Comparison of ENCODE assay signal across 2 cellular contexts in the genomic region with DNA sequence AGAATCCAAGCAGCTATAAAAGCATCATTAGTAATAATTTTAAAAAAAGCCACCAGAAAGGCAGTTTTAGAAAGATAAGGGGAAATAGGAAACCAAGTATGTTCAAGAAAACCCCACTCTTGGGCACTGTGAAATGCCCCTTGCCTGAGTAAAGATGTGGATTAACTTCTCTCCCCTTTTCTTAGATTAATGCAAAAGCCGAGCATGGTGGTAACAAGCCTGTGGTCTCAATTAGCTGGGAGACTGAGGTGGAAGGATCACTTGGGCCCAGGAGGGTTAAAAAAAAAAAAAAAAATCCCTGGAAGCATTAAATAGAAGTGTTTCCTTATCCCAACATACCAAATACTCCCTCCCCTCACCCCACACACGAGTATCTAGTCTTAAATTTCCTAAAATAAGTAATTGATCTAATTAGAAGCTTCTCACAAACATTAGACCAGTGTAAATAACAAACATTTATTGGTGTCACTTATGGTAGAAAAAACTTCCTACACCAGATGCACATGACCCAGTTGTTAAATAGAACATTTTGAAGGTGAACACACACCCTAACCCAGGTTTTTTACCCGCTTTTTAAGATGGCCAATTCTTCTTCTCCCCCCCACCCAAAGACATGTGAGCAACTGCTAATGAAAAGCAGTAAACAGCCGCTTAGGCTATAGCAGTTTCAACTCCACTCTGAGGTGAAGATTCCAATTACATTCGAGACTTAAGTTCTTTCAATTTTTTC.
TF ChIP-seq lines count a peak whose summit lies in the region.

No MANE protein-coding gene starts in this region.

TF ChIP-seq in GM23338, 12 proteins besides CTCF, POLR2A, EP300 and RAD21:
- TF ChIP-seq, protein P1, sequence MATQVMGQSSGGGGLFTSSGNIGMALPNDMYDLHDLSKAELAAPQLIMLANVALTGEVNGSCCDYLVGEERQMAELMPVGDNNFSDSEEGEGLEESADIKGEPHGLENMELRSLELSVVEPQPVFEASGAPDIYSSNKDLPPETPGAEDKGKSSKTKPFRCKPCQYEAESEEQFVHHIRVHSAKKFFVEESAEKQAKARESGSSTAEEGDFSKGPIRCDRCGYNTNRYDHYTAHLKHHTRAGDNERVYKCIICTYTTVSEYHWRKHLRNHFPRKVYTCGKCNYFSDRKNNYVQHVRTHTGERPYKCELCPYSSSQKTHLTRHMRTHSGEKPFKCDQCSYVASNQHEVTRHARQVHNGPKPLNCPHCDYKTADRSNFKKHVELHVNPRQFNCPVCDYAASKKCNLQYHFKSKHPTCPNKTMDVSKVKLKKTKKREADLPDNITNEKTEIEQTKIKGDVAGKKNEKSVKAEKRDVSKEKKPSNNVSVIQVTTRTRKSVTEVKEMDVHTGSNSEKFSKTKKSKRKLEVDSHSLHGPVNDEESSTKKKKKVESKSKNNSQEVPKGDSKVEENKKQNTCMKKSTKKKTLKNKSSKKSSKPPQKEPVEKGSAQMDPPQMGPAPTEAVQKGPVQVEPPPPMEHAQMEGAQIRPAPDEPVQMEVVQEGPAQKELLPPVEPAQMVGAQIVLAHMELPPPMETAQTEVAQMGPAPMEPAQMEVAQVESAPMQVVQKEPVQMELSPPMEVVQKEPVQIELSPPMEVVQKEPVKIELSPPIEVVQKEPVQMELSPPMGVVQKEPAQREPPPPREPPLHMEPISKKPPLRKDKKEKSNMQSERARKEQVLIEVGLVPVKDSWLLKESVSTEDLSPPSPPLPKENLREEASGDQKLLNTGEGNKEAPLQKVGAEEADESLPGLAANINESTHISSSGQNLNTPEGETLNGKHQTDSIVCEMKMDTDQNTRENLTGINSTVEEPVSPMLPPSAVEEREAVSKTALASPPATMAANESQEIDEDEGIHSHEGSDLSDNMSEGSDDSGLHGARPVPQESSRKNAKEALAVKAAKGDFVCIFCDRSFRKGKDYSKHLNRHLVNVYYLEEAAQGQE (IDR thresholded peaks at IDR 0.05; ENCODE audit: unreplicated experiment), result no peak
- TF ChIP-seq ZNF114 (CRISPR knock-in tag; IDR thresholded peaks at IDR 0.05), result no peak
- TF ChIP-seq EZH2phosphoT487 (IDR thresholded peaks at IDR 0.05; ENCODE audit: unreplicated experiment), result no peak
- TF ChIP-seq ZNF331 (CRISPR knock-in tag; IDR thresholded peaks at IDR 0.05; ENCODE audit: low read depth), result no peak

TF ChIP-seq in GM12891, 5 proteins besides CTCF, POLR2A, EP300 and RAD21 (continued from another document):
- no peak for TF ChIP-seq PAX5 (IDR thresholded peaks at IDR 0.05; ENCODE audit: insufficient read depth, low read length, severe bottlenecking)
- TF ChIP-seq POLR2AphosphoS5 (IDR thresholded peaks at IDR 0.05; ENCODE audit: low read depth, low read length), result no peak
TF ChIP-seq in GM12891: peak in this region for 0.
